ENCODE assay signal across 19 cellular contexts in genomic region chr14:98347686-98348085, GRCh38.
DNase-seq lines count a peak whose midpoint lies in the region; ATAC-seq and TF ChIP-seq lines count a peak whose summit lies in the region.
"Had no signal": no experiment of that assay in that cellular context is flagged by ENCODE, and none has a peak within 500 bp of the region (broad histone marks: within the 10 kb centered on the region; RNA-seq: fewer than 3 reads in every experiment).

No MANE protein-coding gene starts in this region.

- H3K4me3 Mint-ChIP-seq in brain: no peak overlapping the region
- H3K4me3 Mint-ChIP-seq: CD14-positive monocyte; CD4-positive, alpha-beta memory T cell had no signal

- no peak overlapping the region for H3K4me3 ChIP-seq in BLaER1
- no peak overlapping the region for H3K4me3 ChIP-seq in BLaER1 treated with 17β-estradiol and CSF1 and Interleukin-3, amounts not matched to agents 10 nM and 100 nM
- H3K4me3 ChIP-seq: GM12878, HAP-1 had no signal

- no peaks in the 10 kb centered on the region for H3K36me3 Mint-ChIP-seq in brain
- H3K36me3 Mint-ChIP-seq: CD14-positive monocyte; CD4-positive, alpha-beta memory T cell had no signal

- H3K4me1 Mint-ChIP-seq in brain: peaks cover 35% of the 10 kb centered on the region
- H3K4me1 Mint-ChIP-seq: CD14-positive monocyte had no signal

- H3K9me3 ChIP-seq in BLaER1: no peaks in the 10 kb centered on the region
- H3K9me3 ChIP-seq in BLaER1 treated with 17β-estradiol and CSF1 and Interleukin-3, amounts not matched to agents 10 nM and 100 nM (replicated peaks in 1 of 11): no peaks in the 10 kb centered on the region; a peak in 1 of 22 replicates
- H3K9me3 ChIP-seq: BE2C, HAP-1 had no signal

- H3K9ac ChIP-seq in BLaER1: no peak overlapping the region
- H3K9ac ChIP-seq in BLaER1 treated with 17β-estradiol and CSF1 and Interleukin-3, amounts not matched to agents 10 nM and 100 nM: no peak overlapping the region
- H3K9ac ChIP-seq: KMS-11 had no signal

- no peak for TF ChIP-seq CTCF in brain (conservative IDR thresholded peaks at IDR 0.05)

- peak overlapping the region in 3 of 5 experiments; percentile 12 to 65 (median 28) for H3K27ac Mint-ChIP-seq in brain
- H3K27ac Mint-ChIP-seq: CD14-positive monocyte had no signal

- peaks cover 0 to 8% (median 3%) of the 10 kb centered on the region in 5 experiments for H3K9me3 Mint-ChIP-seq in brain

- H4K20me1 ChIP-seq in BLaER1: no peaks in the 10 kb centered on the region
- no peaks in the 10 kb centered on the region for H4K20me1 ChIP-seq in BLaER1 treated with 17β-estradiol and CSF1 and Interleukin-3, amounts not matched to agents 10 nM and 100 nM

- H3K27me3 Mint-ChIP-seq in brain: peaks cover 9% of the 10 kb centered on the region
- H3K27me3 Mint-ChIP-seq: CD4-positive, alpha-beta memory T cell had no signal

- DNase-seq in inferior parietal cortex (ENCODE audit: extremely low spot score): peak; percentile 2
- DNase-seq in T1000 (lab: John Stamatoyannopoulos, UW): no peak
- DNase-seq in SHP77 treated with DMSO at 0.1 percent for 48 hours (lab: John Stamatoyannopoulos, UW): no peak
- no peak for DNase-seq in amygdala (lab: John Stamatoyannopoulos, UW)
- DNase-seq: ACHN; BE2C; CD4-positive, alpha-beta memory T cell; DMS153; DND-41; EL had no signal

- H3K4me2 ChIP-seq in BLaER1: peak overlapping the region; percentile 39; the same call in 1 of the 2 replicates
- peak overlapping the region in 10 of 11 experiments; percentile 13 to 79 (median 62); a peak in 15 of 22 replicates for H3K4me2 ChIP-seq in BLaER1 treated with 17β-estradiol and CSF1 and Interleukin-3, amounts not matched to agents 10 nM and 100 nM
- H3K4me2 ChIP-seq: KMS-11 had no signal

- peaks cover 16% of the 10 kb centered on the region for H3K4me1 ChIP-seq in BLaER1
- peaks cover 14 to 19% (median 16%) of the 10 kb centered on the region in 10 experiments for H3K4me1 ChIP-seq in BLaER1 treated with 17β-estradiol and CSF1 and Interleukin-3, amounts not matched to agents 10 nM and 100 nM
- H3K4me1 ChIP-seq: BE2C, HAP-1 had no signal

- H3K27ac ChIP-seq in BLaER1: 0 out of 2 replicates have a peak overlapping the region, but pooled peaks have one; percentile 25
- peak overlapping the region in 4 of 11 experiments; percentile 46 to 63 (median 58); a peak in 5 of 22 replicates for H3K27ac ChIP-seq in BLaER1 treated with 17β-estradiol and CSF1 and Interleukin-3, amounts not matched to agents 10 nM and 100 nM
- H3K27ac ChIP-seq: HL-60, KMS-11 had no signal

- no peaks in the 10 kb centered on the region for H3K36me3 ChIP-seq in BLaER1
- H3K36me3 ChIP-seq in BLaER1 treated with 17β-estradiol and CSF1 and Interleukin-3, amounts not matched to agents 10 nM and 100 nM: no peaks in the 10 kb centered on the region
- H3K36me3 ChIP-seq: BE2C, HAP-1 had no signal

- no peak for ATAC-seq in GM21390 (IDR thresholded peaks at IDR 0.05; ENCODE audit: unreplicated experiment)

- no peaks in the 10 kb centered on the region for H3K27me3 ChIP-seq in BLaER1
- H3K27me3 ChIP-seq in BLaER1 treated with 17β-estradiol and CSF1 and Interleukin-3, amounts not matched to agents 10 nM and 100 nM: no peaks in the 10 kb centered on the region
- H3K27me3 ChIP-seq: BE2C had no signal
